ENCODE assay signal across 8 cellular contexts in genomic region chr1:96721382-96722160, GRCh38. TPM values are rescaled to one million over a fixed set of nuclear protein-coding genes. Genes with fewer than 3 reads are reported as not detected.
A peak's percentile ranks its signal among the peaks of the same experiment; 100 is the strongest.
DNase-seq lines count a peak whose midpoint lies in the region; ATAC-seq lines count a peak whose summit lies in the region.

PTBP2 (plus strand) TSS chr1:96721784; CDS start chr1:96721865, 81 bp downstream.

- ATAC-seq in GM19023 (IDR thresholded peaks at IDR 0.05; ENCODE audit: unreplicated experiment): peak; percentile 95
- peak; percentile 96 for ATAC-seq in HG03175 (IDR thresholded peaks at IDR 0.05; ENCODE audit: unreplicated experiment)

- DNase-seq in AG20443 (ENCODE audit: low spot score): peak; percentile 96
- peak; percentile 70 for DNase-seq in NCI-H345 treated with DMSO at 0.1 percent for 48 hours (lab: John Stamatoyannopoulos, UW; ENCODE audit: unreplicated experiment)
- DNase-seq in activated CD4-positive, alpha-beta T cell treated with anti-CD3 and anti-CD28 coated beads for 24 hours (ENCODE audit: low read depth in 2 of 2): peak; percentile 68 to 72
- peak; percentile 79 for DNase-seq in cerebellum (ENCODE audit: low spot score)
- DNase-seq in kidney glomerular epithelial cell (lab: John Stamatoyannopoulos, UW): peak; percentile 68
- DNase-seq in stimulated activated CD4-positive, alpha-beta T cell treated with anti-CD3 and anti-CD28 coated beads, Interleukin-1b, Interleukin-23, amount 100 ng/mL, for 1 hour (ENCODE audit: low read depth in 2 of 2): peak; percentile 32 to 65

RNA-seq across cellular contexts. Expression of gene PTBP2, which starts in this region (rescaled TPM):
- total RNA-seq in cerebellum: 182 TPM

Comparison
In these comparisons a context has a peak if more than half of its experiments do, and no peak if none do; other contexts are left out.
1. Peak in every context shown above with its lines: DNase-seq and ATAC-seq.